ENCODE assay signal across 18 cellular contexts in genomic region chr18:28002841-28003240, GRCh38.
DNase-seq lines count a peak whose midpoint lies in the region; ATAC-seq and TF ChIP-seq lines count a peak whose summit lies in the region.
"Had no signal": no experiment of that assay in that cellular context is flagged by ENCODE, and none has a peak within 500 bp of the region (broad histone marks: within the 10 kb centered on the region; RNA-seq: fewer than 3 reads in every experiment).

No MANE protein-coding gene starts in this region.

- H3K9me2 ChIP-seq in GM23248 (ENCODE audit: insufficient read depth) (no peaks in the 10 kb centered on the region), GM23338 (ENCODE audit: insufficient read depth) (no peaks in the 10 kb centered on the region)

- no peak for TF ChIP-seq CTCF in choroid plexus epithelial cell (conservative IDR thresholded peaks at IDR 0.05; ENCODE audit: low read depth, low read length)
- TF ChIP-seq CTCF in GM23338 (conservative IDR thresholded peaks at IDR 0.05; ENCODE audit: low read depth in 2 of 2), result no peak

- no peak overlapping the region for H3K4me3 ChIP-seq in GM23248
- H3K4me3 ChIP-seq in choroid plexus epithelial cell (ENCODE audit: low read depth, low read length), result no peak overlapping the region
- no peak overlapping the region for H3K4me3 ChIP-seq in GM23338
- H3K4me3 ChIP-seq: MG63 had no signal

- no peak overlapping the region for H3K9ac ChIP-seq in GM23248
- H3K9ac ChIP-seq: KMS-11 had no signal

- H3K27ac ChIP-seq in GM23248 (0 out of 2 replicates have a peak overlapping the region, but pooled peaks have one; percentile 30), GM23338 (ENCODE audit: low read depth) (no peak overlapping the region)
- H3K27ac ChIP-seq: KMS-11 had no signal

- H3K27me3 ChIP-seq in GM23248 (replicated peaks; ENCODE audit: insufficient read depth) (no peaks in the 10 kb centered on the region), GM23338 (ENCODE audit: insufficient read depth) (no peaks in the 10 kb centered on the region)
- H3K27me3 ChIP-seq: MG63 had no signal

- H3K36me3 Mint-ChIP-seq in GM23338 (ENCODE audit: low read depth), result peaks cover 9% of the 10 kb centered on the region; the same call in 2 of the 3 replicates
- H3K36me3 Mint-ChIP-seq: CD14-positive monocyte had no signal

- H3K4me2 ChIP-seq in GM23248 (ENCODE audit: unreplicated experiment) (peak overlapping the region; percentile 25), GM23338 (no peak overlapping the region)
- H3K4me2 ChIP-seq: KMS-11 had no signal

- H3K9me3 Mint-ChIP-seq in GM23338, result no peaks in the 10 kb centered on the region; the same call in 2 of the 3 replicates

- in situ Hi-C loops in GM23248 (cut with MboI), result no loop called here

- H3K27ac Mint-ChIP-seq in GM23338, result no peak overlapping the region
- H3K27ac Mint-ChIP-seq: CD14-positive monocyte had no signal

- H2AFZ ChIP-seq in GM23248 (no peak overlapping the region), GM23338 (no peak overlapping the region)

- H3K4me1 ChIP-seq in GM23248 (ENCODE audit: insufficient read depth) (peaks cover 26% of the 10 kb centered on the region), GM23338 (ENCODE audit: insufficient read depth) (no peaks in the 10 kb centered on the region)

- H3K79me2 ChIP-seq in GM23248 (ENCODE audit: insufficient read depth) (no peaks in the 10 kb centered on the region), GM23338 (replicated peaks; ENCODE audit: insufficient read depth) (no peaks in the 10 kb centered on the region)

- DNase-seq in Ammon's horn (ENCODE audit: low spot score) (peak; percentile 47), GM23248 (peak; percentile 17), choroid plexus epithelial cell (ENCODE audit: low read depth) (peak; percentile 9), medulla oblongata (ENCODE audit: extremely low spot score) (peak; percentile 18), GDM1 (lab: John Stamatoyannopoulos, UW) (no peak), GM23338 (ENCODE audit: low spot score) (no peak), GF-D8 (lab: John Stamatoyannopoulos, UW) (no peak)
- no peak for DNase-seq in effector CD4-positive, alpha-beta T cell
- DNase-seq: Calu3, DND-41, MG63, NCI-H1092, NCI-H146, NCI-H2081, NCI-H2227 treated with DMSO at 0.1 percent for 48 hours, NCI-H524 had no signal

- WGBS in GM23248 (ENCODE audit: low coverage in 1 of 2, low lambda C conversion rate in 2 of 2, missing lambda C conversion rate in 2 of 2), 2 experiments, result 65 to 67% methylated on average over 5 of the region's 5 CpGs

- peaks cover 5% of the 10 kb centered on the region; the same call in 1 of the 3 replicates for H3K4me1 Mint-ChIP-seq in GM23338
- H3K4me1 Mint-ChIP-seq: CD14-positive monocyte had no signal

- no peaks in the 10 kb centered on the region for H3K27me3 Mint-ChIP-seq in GM23338 (ENCODE audit: insufficient read depth, low read depth, poor library complexity)

- ATAC-seq in GM23338, result no peak

- H3K4me3 Mint-ChIP-seq in GM23338, result no peak overlapping the region
- H3K4me3 Mint-ChIP-seq: CD14-positive monocyte had no signal

- no peaks in the 10 kb centered on the region for H3K9me3 ChIP-seq in GM23248 (ENCODE audit: low read depth)
- H3K9me3 ChIP-seq: MG63 had no signal

- H3F3A ChIP-seq in GM23248 (ENCODE audit: insufficient read depth) (peaks cover 33% of the 10 kb centered on the region; the same call in 1 of the 2 replicates), GM23338 (replicated peaks; ENCODE audit: low read depth) (no peaks in the 10 kb centered on the region)

- H4K20me1 ChIP-seq in GM23248 (ENCODE audit: insufficient read depth), result no peaks in the 10 kb centered on the region
- no peaks in the 10 kb centered on the region for H4K20me1 ChIP-seq in GM23338 (replicated peaks; ENCODE audit: insufficient read depth)

- H3K36me3 ChIP-seq in GM23248 (ENCODE audit: low read depth), result peaks cover 22% of the 10 kb centered on the region
- no peaks in the 10 kb centered on the region for H3K36me3 ChIP-seq in GM23338 (ENCODE audit: insufficient read depth)
- H3K36me3 ChIP-seq: MG63 had no signal

TF ChIP-seq in GM23338, 12 proteins besides CTCF, POLR2A, EP300 and RAD21 (continues in another document):
- no peak for TF ChIP-seq JUNB (IDR thresholded peaks at IDR 0.05; ENCODE audit: unreplicated experiment)
- TF ChIP-seq STAT1 (IDR thresholded peaks at IDR 0.05; ENCODE audit: unreplicated experiment), result no peak
- TF ChIP-seq ZNF114 (CRISPR knock-in tag; IDR thresholded peaks at IDR 0.05), result no peak
- no peak for TF ChIP-seq ZNF331 (CRISPR knock-in tag; IDR thresholded peaks at IDR 0.05; ENCODE audit: low read depth)
- TF ChIP-seq EZH2 (IDR thresholded peaks at IDR 0.05; ENCODE audit: low read depth, unreplicated experiment), result no peak
- no peak for TF ChIP-seq NANOG (IDR thresholded peaks at IDR 0.05; ENCODE audit: borderline replicate concordance)
- no peak for TF ChIP-seq REST (IDR thresholded peaks at IDR 0.05; ENCODE audit: unreplicated experiment)
- TF ChIP-seq POLR2AphosphoS5 (IDR thresholded peaks at IDR 0.05; ENCODE audit: low read depth), result no peak

Comparison
In these comparisons a context has a peak if more than half of its experiments do, and no peak if none do; other contexts are left out.
1. DNase-seq: peak in Ammon's horn (single experiment), GM23248 (single experiment), choroid plexus epithelial cell (single experiment) and medulla oblongata (single experiment); none in GDM1 (single experiment), effector CD4-positive, alpha-beta T cell (single experiment), GM23338 (single experiment) and GF-D8 (single experiment).